18 cellular contexts compared by ENCODE assay signal in the genomic region with DNA sequence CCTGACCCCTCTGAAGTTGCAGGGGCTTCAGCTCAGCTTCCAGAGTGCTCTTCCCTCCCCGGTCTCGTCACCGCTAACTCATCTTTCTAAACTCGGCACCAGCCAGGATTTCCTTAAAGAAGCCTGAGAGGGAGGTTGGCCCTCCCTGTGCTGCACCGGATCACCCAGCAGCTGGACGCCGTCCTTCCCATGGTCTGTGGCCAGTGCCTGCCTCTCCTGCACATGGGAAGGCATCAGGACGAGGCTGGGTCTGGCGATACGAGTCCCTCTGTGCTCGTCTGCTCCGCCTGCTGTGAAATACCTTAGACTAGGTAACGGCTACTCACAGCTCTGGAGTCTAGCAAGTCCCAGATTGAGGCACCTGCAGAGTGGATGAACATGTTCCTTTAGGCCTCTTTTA.
DNase-seq lines count a peak whose midpoint lies in the region; ATAC-seq and TF ChIP-seq lines count a peak whose summit lies in the region.
"Had no signal": no experiment of that assay in that cellular context is flagged by ENCODE, and none has a peak within 500 bp of the region (broad histone marks: within the 10 kb centered on the region; RNA-seq: fewer than 3 reads in every experiment).

No MANE protein-coding gene starts in this region.

- 78 to 86% methylated on average over 8 to 13 of the region's 13 CpGs for WGBS in endodermal cell (ENCODE audit: insufficient coverage in 1 of 2, insufficient read length in 1 of 2), 2 experiments
- 75 to 87% methylated on average over 4 to 13 of the region's 13 CpGs for WGBS in body of pancreas, 2 donors

- H3K36me3 ChIP-seq in endodermal cell (ENCODE audit: control insufficient read depth, insufficient read depth, low read length) (peaks cover 23% of the 10 kb centered on the region), body of pancreas (replicated peaks in 1 of 2; ENCODE audit: insufficient read depth in 1 of 2, low read depth in 2 of 2) (no peaks in the 10 kb centered on the region)
- H3K36me3 ChIP-seq: breast epithelium had no signal

- H3K9me3 ChIP-seq in endodermal cell (ENCODE audit: control insufficient read depth, low read length) = no peaks in the 10 kb centered on the region
- H3K9me3 ChIP-seq in body of pancreas = no peaks in the 10 kb centered on the region
- H3K9me3 ChIP-seq: breast epithelium, Caco-2, right atrium auricular region, SK-N-SH had no signal

- peaks cover 3 to 8% (median 6%) of the 10 kb centered on the region in 3 donors for H3K27me3 Mint-ChIP-seq in CD14-positive monocyte (ENCODE audit: low read depth in 3 of 3)
- H3K27me3 Mint-ChIP-seq in IgD-negative memory B cell = peaks cover 8% of the 10 kb centered on the region
- no peaks in the 10 kb centered on the region for H3K27me3 Mint-ChIP-seq in endodermal cell (ENCODE audit: insufficient read depth)
- H3K27me3 Mint-ChIP-seq in progenitor cell of endocrine pancreas = no peaks in the 10 kb centered on the region

- H3K4me1 ChIP-seq in endodermal cell (ENCODE audit: control insufficient read depth, insufficient read depth, low read length) (no peaks in the 10 kb centered on the region), body of pancreas (peaks cover 25% of the 10 kb centered on the region)
- H3K4me1 ChIP-seq: breast epithelium, Caco-2, right atrium auricular region had no signal

- DNase-seq in CD14-positive monocyte (ENCODE audit: low spot score) = peak; percentile 13
- peak; percentile 80 for DNase-seq in endodermal cell
- DNase-seq in progenitor cell of endocrine pancreas (ENCODE audit: low spot score, unreplicated experiment) = no peak
- DNase-seq in body of pancreas = no peak
- no peak for DNase-seq in Ammon's horn (ENCODE audit: low spot score)
- no peak for DNase-seq in retina
- DNase-seq: activated CD4-positive, alpha-beta T cell treated with anti-CD3 and anti-CD28 coated beads for 1 hour; NCI-H1105 treated with DMSO at 0.1 percent for 48 hours; NCI-H2107; NK-92 treated with Interleukin-12 subunit alpha and Interleukin-12 subunit beta, amount 100 ng/mL, for 24 hours; RPMI8226; SK-N-SH; stimulated activated CD4-positive, alpha-beta T cell treated with anti-CD3 and anti-CD28 coated beads, Interleukin-15, amount 100 ng/mL, for 24 hours had no signal

- no peak for TF ChIP-seq POLR2A in body of pancreas (IDR thresholded peaks at IDR 0.05)

- H3K27ac Mint-ChIP-seq in CD14-positive monocyte (peak overlapping the region in 1 of 7 donors; percentile 51), IgD-negative memory B cell (peak overlapping the region; percentile 24 to 83 (median 39)), endodermal cell (peak overlapping the region; percentile 1), progenitor cell of endocrine pancreas (peak overlapping the region; percentile 78)

- H3K4me3 ChIP-seq in endodermal cell (ENCODE audit: low read length) (no peak overlapping the region), body of pancreas (no peak overlapping the region)
- H3K4me3 ChIP-seq: breast epithelium, right atrium auricular region had no signal

- H3K4me3 Mint-ChIP-seq in CD14-positive monocyte (no peak overlapping the region), IgD-negative memory B cell (peak overlapping the region in 2 of 4 donors; percentile 38 to 81), endodermal cell (no peak overlapping the region), progenitor cell of endocrine pancreas (ENCODE audit: low read depth) (no peak overlapping the region)

- H3K27ac ChIP-seq in endodermal cell (ENCODE audit: low read depth, low read length) (no peak overlapping the region), body of pancreas (no peak overlapping the region)
- H3K27ac ChIP-seq: breast epithelium, right atrium auricular region had no signal

- no peaks in the 10 kb centered on the region for H3K36me3 Mint-ChIP-seq in CD14-positive monocyte
- no peaks in the 10 kb centered on the region for H3K36me3 Mint-ChIP-seq in IgD-negative memory B cell
- peaks cover 14% of the 10 kb centered on the region for H3K36me3 Mint-ChIP-seq in endodermal cell (ENCODE audit: low read depth)
- H3K36me3 Mint-ChIP-seq in progenitor cell of endocrine pancreas (ENCODE audit: insufficient read depth) = peaks cover 5% of the 10 kb centered on the region

- H3K27me3 ChIP-seq in endodermal cell (ENCODE audit: control insufficient read depth, insufficient read depth, low read length, poor library complexity, severe bottlenecking) = no peaks in the 10 kb centered on the region
- no peaks in the 10 kb centered on the region for H3K27me3 ChIP-seq in body of pancreas
- H3K27me3 ChIP-seq: breast epithelium, right atrium auricular region had no signal

- intact Hi-C loops in CD14-positive monocyte (cut with micrococcal nuclease) = no loop called here
- intact Hi-C loops in body of pancreas (cut with DNase I) = no loop called here

- ATAC-seq in body of pancreas = no peak
- ATAC-seq: left lobe of liver had no signal

- TF ChIP-seq CTCF in CD14-positive monocyte (IDR thresholded peaks at IDR 0.05) (no peak), endodermal cell (conservative IDR thresholded peaks at IDR 0.05) (no peak), progenitor cell of endocrine pancreas (IDR thresholded peaks at IDR 0.05; ENCODE audit: unreplicated experiment) (no peak), body of pancreas (IDR thresholded peaks at IDR 0.05) (no peak)

- H3K9me3 Mint-ChIP-seq in CD14-positive monocyte = no peaks in the 10 kb centered on the region
- no peaks in the 10 kb centered on the region for H3K9me3 Mint-ChIP-seq in IgD-negative memory B cell
- H3K9me3 Mint-ChIP-seq in endodermal cell = no peaks in the 10 kb centered on the region
- H3K9me3 Mint-ChIP-seq in progenitor cell of endocrine pancreas (ENCODE audit: low read depth) = no peaks in the 10 kb centered on the region

- peaks cover 1% of the 10 kb centered on the region for H3K4me1 Mint-ChIP-seq in CD14-positive monocyte
- H3K4me1 Mint-ChIP-seq in IgD-negative memory B cell = peaks cover 37 to 56% (median 54%) of the 10 kb centered on the region in 3 donors
- peaks cover 9% of the 10 kb centered on the region for H3K4me1 Mint-ChIP-seq in endodermal cell
- no peaks in the 10 kb centered on the region for H3K4me1 Mint-ChIP-seq in progenitor cell of endocrine pancreas (ENCODE audit: low read depth)

- no peak overlapping the region for H3K9ac ChIP-seq in endodermal cell (ENCODE audit: extremely low read depth, low read length, poor library complexity, severe bottlenecking)
- H3K9ac ChIP-seq: SK-N-SH had no signal

Comparison
In these comparisons a context has a peak if more than half of its experiments do, and no peak if none do; other contexts are left out.
1. DNase-seq: peak in CD14-positive monocyte (single experiment) and endodermal cell (single experiment); none in progenitor cell of endocrine pancreas (single experiment), body of pancreas (0 of 4), Ammon's horn (single experiment) and retina (single experiment).